ENCODE assay signal across 12 cellular contexts in genomic region chr10:97539523-97540200, GRCh38. TPM values are rescaled to one million over a fixed set of nuclear protein-coding genes. Genes with fewer than 3 reads are reported as not detected.
DNase-seq lines count a peak whose midpoint lies in the region; ATAC-seq and TF ChIP-seq lines count a peak whose summit lies in the region.
"Had no signal": no experiment of that assay in that cellular context is flagged by ENCODE, and none has a peak within 500 bp of the region (broad histone marks: within the 10 kb centered on the region; RNA-seq: fewer than 3 reads in every experiment).

No MANE protein-coding gene starts in this region.

- H3K27me3 Mint-ChIP-seq in activated T-helper 1 cell treated with anti-CD3 and anti-CD28 coated beads, Interleukin-12 subunit alpha, Interleukin-12 subunit beta, Interleukin-2, Interleukin-4 antibody, amounts not matched to agents 30 ng/mL and 10 ng/mL and 1 ng/mL, durations not matched to agents 14 hours and 24 hours and 36 hours (ENCODE audit: insufficient read depth), result peaks cover 2% of the 10 kb centered on the region
- H3K27me3 Mint-ChIP-seq in activated T-cell treated with anti-CD3 and anti-CD28 coated beads, Interleukin-2, amount 50 U/mL, for 24 hours, result no peaks in the 10 kb centered on the region
- H3K27me3 Mint-ChIP-seq: CD4-positive, alpha-beta memory T cell had no signal

- H3K4me1 ChIP-seq in foreskin keratinocyte, result peaks cover 28% of the 10 kb centered on the region

- H3K27ac ChIP-seq in foreskin keratinocyte, result no peak overlapping the region

- peak; percentile 71 for DNase-seq in AG09319 (ENCODE audit: extremely low read depth, low read depth)
- no peak for DNase-seq in activated T-helper 1 cell treated with anti-CD3 and anti-CD28 coated beads, Interleukin-12 subunit alpha, Interleukin-12 subunit beta, Interleukin-2, Interleukin-4 antibody, amounts not matched to agents 30 ng/mL and 10 ng/mL and 1 ng/mL, durations not matched to agents 14 hours and 24 hours and 36 hours (ENCODE audit: low spot score)
- DNase-seq in foreskin keratinocyte, result no peak
- peak; percentile 84 for DNase-seq in posterior vena cava (ENCODE audit: low spot score)
- DNase-seq in medulla oblongata (ENCODE audit: extremely low spot score), result no peak
- no peak for DNase-seq in activated T-cell treated with anti-CD3 and anti-CD28 coated beads, Interleukin-2, amount 50 U/mL, for 24 hours
- no peak for DNase-seq in C1 segment of cervical spinal cord (lab: John Stamatoyannopoulos, UW)
- DNase-seq: CD4-positive, alpha-beta memory T cell; NCI-H187 treated with DMSO at 0.1 percent for 48 hours; T-helper 9 cell had no signal

- no peak for ATAC-seq in foreskin keratinocyte
- ATAC-seq in GM21786 (IDR thresholded peaks at IDR 0.05; ENCODE audit: unreplicated experiment), result no peak

- H3K27me3 ChIP-seq in foreskin keratinocyte, result no peaks in the 10 kb centered on the region

- TF ChIP-seq CTCF in AG09319 (IDR thresholded peaks at IDR 0.05; ENCODE audit: low read depth, low read length) (peak; percentile 45), foreskin keratinocyte (conservative IDR thresholded peaks at IDR 0.05) (peak; percentile 29)

- no peak overlapping the region for H3K4me3 Mint-ChIP-seq in activated T-helper 1 cell treated with anti-CD3 and anti-CD28 coated beads, Interleukin-12 subunit alpha, Interleukin-12 subunit beta, Interleukin-2, Interleukin-4 antibody, amounts not matched to agents 30 ng/mL and 10 ng/mL and 1 ng/mL, durations not matched to agents 14 hours and 24 hours and 36 hours
- H3K4me3 Mint-ChIP-seq in activated T-cell treated with anti-CD3 and anti-CD28 coated beads, Interleukin-2, amount 50 U/mL, for 24 hours, result no peak overlapping the region
- H3K4me3 Mint-ChIP-seq: CD4-positive, alpha-beta memory T cell had no signal

- H3K4me1 Mint-ChIP-seq in activated T-helper 1 cell treated with anti-CD3 and anti-CD28 coated beads, Interleukin-12 subunit alpha, Interleukin-12 subunit beta, Interleukin-2, Interleukin-4 antibody, amounts not matched to agents 30 ng/mL and 10 ng/mL and 1 ng/mL, durations not matched to agents 14 hours and 24 hours and 36 hours (ENCODE audit: low read depth), result peaks cover 21% of the 10 kb centered on the region
- H3K4me1 Mint-ChIP-seq in activated T-cell treated with anti-CD3 and anti-CD28 coated beads, Interleukin-2, amount 50 U/mL, for 24 hours (ENCODE audit: low read depth), result peaks cover 25% of the 10 kb centered on the region

- H3K36me3 Mint-ChIP-seq in activated T-helper 1 cell treated with anti-CD3 and anti-CD28 coated beads, Interleukin-12 subunit alpha, Interleukin-12 subunit beta, Interleukin-2, Interleukin-4 antibody, amounts not matched to agents 30 ng/mL and 10 ng/mL and 1 ng/mL, durations not matched to agents 14 hours and 24 hours and 36 hours (ENCODE audit: low read depth), result no peaks in the 10 kb centered on the region
- no peaks in the 10 kb centered on the region for H3K36me3 Mint-ChIP-seq in activated T-cell treated with anti-CD3 and anti-CD28 coated beads, Interleukin-2, amount 50 U/mL, for 24 hours (ENCODE audit: low read depth)
- H3K36me3 Mint-ChIP-seq: CD4-positive, alpha-beta memory T cell had no signal

- intact Hi-C loops in activated T-helper 1 cell treated with anti-CD3 and anti-CD28 coated beads, Interleukin-12 subunit alpha, Interleukin-12 subunit beta, Interleukin-2, Interleukin-4 antibody, amounts not matched to agents 30 ng/mL and 10 ng/mL and 1 ng/mL, durations not matched to agents 14 hours and 24 hours and 36 hours (cut with micrococcal nuclease), result no loop called here
- intact Hi-C loops in posterior vena cava (cut with DNase I), result loop anchor here in 1 of 2 donors (10.0 kb wide), 1 partner anchor 75 kb away; no protein-coding TSS in a partner anchor

- no peaks in the 10 kb centered on the region for H3K9me3 Mint-ChIP-seq in activated T-helper 1 cell treated with anti-CD3 and anti-CD28 coated beads, Interleukin-12 subunit alpha, Interleukin-12 subunit beta, Interleukin-2, Interleukin-4 antibody, amounts not matched to agents 30 ng/mL and 10 ng/mL and 1 ng/mL, durations not matched to agents 14 hours and 24 hours and 36 hours
- no peaks in the 10 kb centered on the region for H3K9me3 Mint-ChIP-seq in activated T-cell treated with anti-CD3 and anti-CD28 coated beads, Interleukin-2, amount 50 U/mL, for 24 hours
- H3K9me3 Mint-ChIP-seq: CD4-positive, alpha-beta memory T cell had no signal

- peak overlapping the region; percentile 52 for H3K27ac Mint-ChIP-seq in activated T-helper 1 cell treated with anti-CD3 and anti-CD28 coated beads, Interleukin-12 subunit alpha, Interleukin-12 subunit beta, Interleukin-2, Interleukin-4 antibody, amounts not matched to agents 30 ng/mL and 10 ng/mL and 1 ng/mL, durations not matched to agents 14 hours and 24 hours and 36 hours
- H3K27ac Mint-ChIP-seq in activated T-cell treated with anti-CD3 and anti-CD28 coated beads, Interleukin-2, amount 50 U/mL, for 24 hours, result no peak overlapping the region

RNA-seq across cellular contexts. Expression of gene ANKRD2, which starts 32.9 kb away (rescaled TPM):
- total RNA-seq in activated T-helper 1 cell treated with anti-CD3 and anti-CD28 coated beads, Interleukin-12 subunit alpha, Interleukin-12 subunit beta, Interleukin-2, Interleukin-4 antibody, amounts not matched to agents 30 ng/mL and 10 ng/mL and 1 ng/mL, durations not matched to agents 14 hours and 24 hours and 36 hours, result not detected in 2 replicates
- total RNA-seq in foreskin keratinocyte (1.1 and 1.6 TPM in 2 replicates), posterior vena cava (1 to 10 TPM in 1 of 2 donors, under 1 TPM in 1; 0.67 to 1.1 TPM)
- polyA plus RNA-seq in foreskin keratinocyte, result 1.2 and 2.1 TPM in 2 replicates
- total RNA-seq: CD4-positive, alpha-beta memory T cell had no signal
- polyA plus RNA-seq: CD4-positive, alpha-beta memory T cell had no signal

RNA-seq across cellular contexts. Expression of gene UBTD1, which starts 40.9 kb away (rescaled TPM):
- 1.7 and 1.8 TPM in 2 replicates for total RNA-seq in activated T-helper 1 cell treated with anti-CD3 and anti-CD28 coated beads, Interleukin-12 subunit alpha, Interleukin-12 subunit beta, Interleukin-2, Interleukin-4 antibody, amounts not matched to agents 30 ng/mL and 10 ng/mL and 1 ng/mL, durations not matched to agents 14 hours and 24 hours and 36 hours
- total RNA-seq in foreskin keratinocyte, result 24.3 and 26.3 TPM in 2 replicates
- polyA plus RNA-seq in foreskin keratinocyte, result 37.0 and 39.5 TPM in 2 replicates
- total RNA-seq in posterior vena cava, result 10 to 100 TPM; 15.6 to 16.5 TPM

RNA-seq across cellular contexts. Expression of gene MMS19, which starts 41.4 kb away (rescaled TPM):
- 91.8 and 93.2 TPM in 2 replicates for total RNA-seq in activated T-helper 1 cell treated with anti-CD3 and anti-CD28 coated beads, Interleukin-12 subunit alpha, Interleukin-12 subunit beta, Interleukin-2, Interleukin-4 antibody, amounts not matched to agents 30 ng/mL and 10 ng/mL and 1 ng/mL, durations not matched to agents 14 hours and 24 hours and 36 hours
- total RNA-seq in foreskin keratinocyte (101 and 107 TPM in 2 replicates), posterior vena cava (10 to 100 TPM; 29.5 to 32.1 TPM)
- 79.9 and 87.3 TPM in 2 replicates for polyA plus RNA-seq in foreskin keratinocyte

RNA-seq across cellular contexts. Expression of gene HOGA1, which starts 44.5 kb away (rescaled TPM):
- total RNA-seq in activated T-helper 1 cell treated with anti-CD3 and anti-CD28 coated beads, Interleukin-12 subunit alpha, Interleukin-12 subunit beta, Interleukin-2, Interleukin-4 antibody, amounts not matched to agents 30 ng/mL and 10 ng/mL and 1 ng/mL, durations not matched to agents 14 hours and 24 hours and 36 hours, result not detected in 2 replicates
- total RNA-seq in foreskin keratinocyte, result 0.48 and 0.56 TPM in 2 replicates
- 0.38 and 0.51 TPM in 2 replicates for polyA plus RNA-seq in foreskin keratinocyte
- 1 to 10 TPM; 1.5 to 4.1 TPM for total RNA-seq in posterior vena cava
- total RNA-seq: CD4-positive, alpha-beta memory T cell had no signal
- polyA plus RNA-seq: CD4-positive, alpha-beta memory T cell had no signal

RNA-seq across cellular contexts. Expression of gene C10orf62, which starts 49.9 kb away (rescaled TPM):
- total RNA-seq in activated T-helper 1 cell treated with anti-CD3 and anti-CD28 coated beads, Interleukin-12 subunit alpha, Interleukin-12 subunit beta, Interleukin-2, Interleukin-4 antibody, amounts not matched to agents 30 ng/mL and 10 ng/mL and 1 ng/mL, durations not matched to agents 14 hours and 24 hours and 36 hours, result not detected in 2 replicates
- not detected in 2 replicates for total RNA-seq in foreskin keratinocyte
- not detected in 2 replicates for polyA plus RNA-seq in foreskin keratinocyte
- total RNA-seq in posterior vena cava, result under 1 TPM; 0.19 to 0.46 TPM
- total RNA-seq: CD4-positive, alpha-beta memory T cell had no signal
- polyA plus RNA-seq: CD4-positive, alpha-beta memory T cell; lung had no signal

Comparison
In these comparisons a context has a peak if more than half of its experiments do, and no peak if none do; other contexts are left out.
1. DNase-seq: peak in AG09319 (single experiment) and posterior vena cava (single experiment); none in activated T-helper 1 cell treated with anti-CD3 and anti-CD28 coated beads, Interleukin-12 subunit alpha, Interleukin-12 subunit beta, Interleukin-2, Interleukin-4 antibody, amounts not matched to agents 30 ng/mL and 10 ng/mL and 1 ng/mL, durations not matched to agents 14 hours and 24 hours and 36 hours (single experiment), foreskin keratinocyte (0 of 2), medulla oblongata (single experiment), activated T-cell treated with anti-CD3 and anti-CD28 coated beads, Interleukin-2, amount 50 U/mL, for 24 hours (single experiment) and C1 segment of cervical spinal cord (0 of 14).